In the genomic region with DNA sequence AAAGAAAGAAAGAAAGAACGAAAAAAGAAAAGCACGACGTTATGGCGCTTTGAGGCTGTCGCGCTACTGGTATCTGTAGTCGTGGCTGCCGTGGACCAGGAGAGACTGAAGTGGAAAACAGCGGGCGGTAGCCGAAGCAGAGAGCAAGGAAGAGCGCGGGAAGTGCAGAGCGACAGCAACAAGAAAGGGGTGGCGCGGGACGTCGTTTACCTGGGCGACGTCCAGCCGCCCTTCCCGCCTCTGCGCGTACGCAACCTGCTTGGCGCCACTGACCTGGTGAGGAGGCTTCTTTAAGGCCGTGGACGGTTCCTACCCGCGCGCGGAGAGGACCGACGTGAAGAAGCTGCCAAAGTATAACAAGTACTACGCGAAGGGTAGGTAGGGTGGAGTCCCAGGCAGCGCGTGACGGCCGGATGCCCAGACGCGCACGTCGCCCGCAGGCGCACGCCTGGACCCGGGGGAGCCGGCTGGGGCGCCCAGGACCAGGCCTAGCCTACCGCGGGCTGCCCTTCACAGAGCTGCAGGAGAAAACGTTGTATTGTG, we compare ENCODE assay signal across 8 cellular contexts. TPM values are rescaled to one million over a fixed set of nuclear protein-coding genes. Genes with fewer than 3 reads are reported as not detected.
A peak's percentile ranks its signal among the peaks of the same experiment; 100 is the strongest.
DNase-seq lines count a peak whose midpoint lies in the region; ATAC-seq, FAIRE-seq and TF ChIP-seq lines count a peak whose summit lies in the region.

No MANE protein-coding gene starts in this region.

- H4K8ac ChIP-seq in mesenchymal stem cell (ENCODE audit: low read length): peak overlapping the region; percentile 22

- FAIRE-seq in GM19239 (lab: Jason Lieb, UNC): peak; percentile 70

- peak overlapping the region; percentile 89 for H3K9ac ChIP-seq in mesenchymal stem cell (ENCODE audit: low read length)

- TF ChIP-seq CTCF in AG10803 (conservative IDR thresholded peaks at IDR 0.05; ENCODE audit: low read length) (no peak), choroid plexus epithelial cell (conservative IDR thresholded peaks at IDR 0.05; ENCODE audit: low read depth, low read length) (no peak)

- peak overlapping the region; percentile 56 for H4K91ac ChIP-seq in mesenchymal stem cell (ENCODE audit: low read length)

- H3K4me2 ChIP-seq in mesenchymal stem cell (ENCODE audit: low read length, poor library complexity, severe bottlenecking): peak overlapping the region; percentile 19

- no peak overlapping the region for H3K14ac ChIP-seq in mesenchymal stem cell (ENCODE audit: low read length in 2 of 2)

- no peaks in the 10 kb centered on the region for H3K9me3 ChIP-seq in mesenchymal stem cell (ENCODE audit: control insufficient read depth, low read length)

- ATAC-seq in HG03442 (IDR thresholded peaks at IDR 0.05; ENCODE audit: unreplicated experiment): peak; percentile 96

- H2BK12ac ChIP-seq in mesenchymal stem cell (ENCODE audit: low read length in 2 of 2): no peak overlapping the region

- no peaks in the 10 kb centered on the region for H3K79me1 ChIP-seq in mesenchymal stem cell (replicated peaks; ENCODE audit: low read length, poor library complexity, severe bottlenecking)

- no peaks in the 10 kb centered on the region for H3K4me1 ChIP-seq in mesenchymal stem cell (ENCODE audit: control insufficient read depth, insufficient read depth, low read depth, low read length)

- no peak overlapping the region for H2BK15ac ChIP-seq in mesenchymal stem cell (ENCODE audit: low read depth, poor library complexity, severe bottlenecking)

- H2AK5ac ChIP-seq in mesenchymal stem cell (ENCODE audit: low read length, severe bottlenecking): no peak overlapping the region

- H2BK5ac ChIP-seq in mesenchymal stem cell (ENCODE audit: low read depth, low read length, poor library complexity, severe bottlenecking): no peak overlapping the region

- H3K4ac ChIP-seq in mesenchymal stem cell (ENCODE audit: low read depth in 1 of 2, low read length in 2 of 2): no peak overlapping the region

- peaks cover 0 to 9% of the 10 kb centered on the region in 2 experiments for H3K27me3 ChIP-seq in mesenchymal stem cell (ENCODE audit: control insufficient read depth in 1 of 2, insufficient read depth in 1 of 2, low read length in 2 of 2)

- WGBS in mesenchymal stem cell: 86% methylated on average over 52 of the region's 53 CpGs

- no peak overlapping the region for H3K27ac ChIP-seq in mesenchymal stem cell (ENCODE audit: low read length, poor library complexity, severe bottlenecking)

- no peak overlapping the region for H3K18ac ChIP-seq in mesenchymal stem cell (ENCODE audit: low read depth in 1 of 2, low read length in 2 of 2)

- no peak overlapping the region for H2AFZ ChIP-seq in mesenchymal stem cell (ENCODE audit: low read depth, low read length)

- no peak overlapping the region for H2BK120ac ChIP-seq in mesenchymal stem cell (ENCODE audit: low read depth, low read length)

- peak; percentile 5 for DNase-seq in AG10803 (ENCODE audit: low read depth)
- DNase-seq in GM19239 (ENCODE audit: insufficient read length, low spot score): peak; percentile 62
- peak; percentile 13 for DNase-seq in activated CD4-positive, CD25-positive, alpha-beta regulatory T cell treated with anti-CD3 and anti-CD28 coated beads, Interleukin-2, amount 50 U/mL, for 16 hours (ENCODE audit: low read depth, low spot score)
- DNase-seq in choroid plexus epithelial cell (ENCODE audit: low read depth): peak; percentile 34
- DNase-seq in mesenchymal stem cell: no peak
- DNase-seq in stimulated activated CD8-positive, alpha-beta memory T cell treated with anti-CD3 and anti-CD28 coated beads, Interleukin-7, amount 100 ng/mL, for 1 hour (ENCODE audit: low read depth in 2 of 2): peak; percentile 14 to 21
- DNase-seq in NCI-H2107 (lab: John Stamatoyannopoulos, UW): no peak

- peak overlapping the region in 1 of 2 experiments; percentile 42 for H3K23ac ChIP-seq in mesenchymal stem cell (ENCODE audit: low read length in 2 of 2)

- no peaks in the 10 kb centered on the region for H3K36me3 ChIP-seq in mesenchymal stem cell (ENCODE audit: control insufficient read depth in 1 of 2, insufficient read depth in 2 of 2, low read depth in 1 of 2, low read length in 2 of 2)

- H3K4me3 ChIP-seq in AG10803 (ENCODE audit: low read length) (peak overlapping the region; percentile 59), choroid plexus epithelial cell (ENCODE audit: low read depth, low read length) (peak overlapping the region; percentile 67), mesenchymal stem cell (ENCODE audit: insufficient read depth in 1 of 2, low read depth in 1 of 2, low read length in 2 of 2) (peak overlapping the region in 1 of 2 experiments; percentile 93)

RNA-seq across cellular contexts. Expression of a gene that starts 15.4 kb away (rescaled TPM):
- not detected for polyA plus RNA-seq in mesenchymal stem cell (2013, experiment 1 of 2)
- not detected for polyA plus RNA-seq in mesenchymal stem cell (2013, experiment 2 of 2)

Comparison
In these comparisons a context has a peak if more than half of its experiments do, and no peak if none do; other contexts are left out.
1. DNase-seq: peak in AG10803 (single experiment), GM19239 (single experiment), activated CD4-positive, CD25-positive, alpha-beta regulatory T cell treated with anti-CD3 and anti-CD28 coated beads, Interleukin-2, amount 50 U/mL, for 16 hours (single experiment), choroid plexus epithelial cell (single experiment) and stimulated activated CD8-positive, alpha-beta memory T cell treated with anti-CD3 and anti-CD28 coated beads, Interleukin-7, amount 100 ng/mL, for 1 hour (2 of 2); none in mesenchymal stem cell (single experiment) and NCI-H2107 (single experiment).